In genomic region chr4:171007618-171008390, GRCh38 we compare ENCODE assay signal across 23 cellular contexts.
"Had no signal": no experiment of that assay in that cellular context is flagged by ENCODE, and none has a peak within 500 bp of the region (broad histone marks: within the 10 kb centered on the region; RNA-seq: fewer than 3 reads in every experiment).

No MANE protein-coding gene starts in this region.

- H3K4me1 ChIP-seq: body of pancreas, left ventricle myocardium inferior, right atrium auricular region, thyroid gland had no signal

- H3K9me3 ChIP-seq: body of pancreas, right atrium auricular region, thyroid gland had no signal

- H3K27ac Mint-ChIP-seq: activated B cell treated with CpG ODN at 0.5 μM for 24 hours; activated CD4-positive, alpha-beta T cell treated with anti-CD3 and anti-CD28 coated beads, Interleukin-2, amount 10 ng/mL, durations not matched to agents 24 days and 14 days; activated CD8-positive, alpha-beta T cell treated with anti-CD3 and anti-CD28 coated beads for 36 hours; activated naive CD8-positive, alpha-beta T cell treated with anti-CD3 and anti-CD28 coated beads, Interleukin-2, amount 10 ng/mL, durations not matched to agents 7 days and 5 days; activated T-helper 2 cell treated with anti-CD3 and anti-CD28 coated beads, Interferon-gamma antibody, Interleukin-2, Interleukin-4, amounts not matched to agents 10 μg/mL and 5 μg/mL and 100 μg/mL, durations not matched to agents 14 hours and 24 hours and 36 hours; immature natural killer cell; progenitor cell of endocrine pancreas had no signal

- H3K9me3 Mint-ChIP-seq: activated B cell treated with CpG ODN at 0.5 μM for 24 hours; activated CD4-positive, alpha-beta T cell treated with anti-CD3 and anti-CD28 coated beads, Interleukin-2, amount 10 ng/mL, durations not matched to agents 24 days and 14 days; activated naive CD8-positive, alpha-beta T cell treated with anti-CD3 and anti-CD28 coated beads, Interleukin-2, amount 10 ng/mL, durations not matched to agents 7 days and 5 days had no signal

- DNase-seq: activated B cell treated with CpG ODN at 0.5 μM for 24 hours; activated CD4-positive, alpha-beta T cell treated with anti-CD3 and anti-CD28 coated beads, Interleukin-2, amount 10 ng/mL, durations not matched to agents 24 days and 14 days; activated CD8-positive, alpha-beta T cell treated with anti-CD3 and anti-CD28 coated beads for 36 hours; activated naive CD4-positive, alpha-beta T cell treated with Interleukin-2 at 50 U/mL for 16 hours; activated naive CD8-positive, alpha-beta T cell treated with anti-CD3 and anti-CD28 coated beads, Interleukin-2, amount 10 ng/mL, durations not matched to agents 7 days and 5 days; activated T-cell treated with anti-CD3 and anti-CD28 coated beads, Interleukin-2, amount 50 U/mL, for 1 hour; amygdala; body of pancreas; central memory CD4-positive, alpha-beta T cell; erythroblast; immature natural killer cell; kidney glomerular epithelial cell; left ventricle myocardium inferior; mammary epithelial cell; stimulated activated CD4-positive, alpha-beta T cell treated with anti-CD3 and anti-CD28 coated beads, Interleukin-12 subunit alpha, Interleukin-12 subunit beta, amount 100 ng/mL, for 4 hours; stimulated activated CD4-positive, alpha-beta T cell treated with anti-CD3 and anti-CD28 coated beads, Interleukin-1b, Interleukin-23, amount 100 ng/mL, for 48 hours; stimulated activated CD8-positive, alpha-beta memory T cell treated with anti-CD3 and anti-CD28 coated beads, Interleukin-4, amount 100 ng/mL, for 48 hours; stimulated activated naive CD4-positive, alpha-beta T cell treated with Interleukin-2 at 50 U/mL for 16 hours; thyroid gland had no signal

- H3K4me1 Mint-ChIP-seq: activated B cell treated with CpG ODN at 0.5 μM for 24 hours; activated CD4-positive, alpha-beta T cell treated with anti-CD3 and anti-CD28 coated beads, Interleukin-2, amount 10 ng/mL, durations not matched to agents 24 days and 14 days; activated naive CD8-positive, alpha-beta T cell treated with anti-CD3 and anti-CD28 coated beads, Interleukin-2, amount 10 ng/mL, durations not matched to agents 7 days and 5 days; immature natural killer cell; neural crest cell had no signal

- H3K4me3 ChIP-seq: body of pancreas, left ventricle myocardium inferior, right atrium auricular region, thyroid gland had no signal

- ATAC-seq: activated CD8-positive, alpha-beta T cell treated with anti-CD3 and anti-CD28 coated beads for 36 hours; body of pancreas had no signal

- H3K36me3 ChIP-seq: left ventricle myocardium inferior, right atrium auricular region, thyroid gland had no signal

- H3K27ac ChIP-seq: body of pancreas, left ventricle myocardium inferior, right atrium auricular region, thyroid gland had no signal

- H3K27me3 ChIP-seq: body of pancreas, right atrium auricular region, thyroid gland had no signal

- H3K36me3 Mint-ChIP-seq: activated naive CD8-positive, alpha-beta T cell treated with anti-CD3 and anti-CD28 coated beads, Interleukin-2, amount 10 ng/mL, durations not matched to agents 7 days and 5 days; immature natural killer cell had no signal

- H3K27me3 Mint-ChIP-seq: activated B cell treated with CpG ODN at 0.5 μM for 24 hours; activated CD4-positive, alpha-beta T cell treated with anti-CD3 and anti-CD28 coated beads, Interleukin-2, amount 10 ng/mL, durations not matched to agents 24 days and 14 days; activated CD8-positive, alpha-beta T cell treated with anti-CD3 and anti-CD28 coated beads for 36 hours; activated naive CD8-positive, alpha-beta T cell treated with anti-CD3 and anti-CD28 coated beads, Interleukin-2, amount 10 ng/mL, durations not matched to agents 7 days and 5 days; progenitor cell of endocrine pancreas had no signal

- H3K4me3 Mint-ChIP-seq: activated B cell treated with CpG ODN at 0.5 μM for 24 hours; activated CD4-positive, alpha-beta T cell treated with anti-CD3 and anti-CD28 coated beads, Interleukin-2, amount 10 ng/mL, durations not matched to agents 24 days and 14 days; activated CD8-positive, alpha-beta T cell treated with anti-CD3 and anti-CD28 coated beads for 36 hours; activated naive CD8-positive, alpha-beta T cell treated with anti-CD3 and anti-CD28 coated beads, Interleukin-2, amount 10 ng/mL, durations not matched to agents 7 days and 5 days; immature natural killer cell; neural crest cell had no signal
